In the genomic region with DNA sequence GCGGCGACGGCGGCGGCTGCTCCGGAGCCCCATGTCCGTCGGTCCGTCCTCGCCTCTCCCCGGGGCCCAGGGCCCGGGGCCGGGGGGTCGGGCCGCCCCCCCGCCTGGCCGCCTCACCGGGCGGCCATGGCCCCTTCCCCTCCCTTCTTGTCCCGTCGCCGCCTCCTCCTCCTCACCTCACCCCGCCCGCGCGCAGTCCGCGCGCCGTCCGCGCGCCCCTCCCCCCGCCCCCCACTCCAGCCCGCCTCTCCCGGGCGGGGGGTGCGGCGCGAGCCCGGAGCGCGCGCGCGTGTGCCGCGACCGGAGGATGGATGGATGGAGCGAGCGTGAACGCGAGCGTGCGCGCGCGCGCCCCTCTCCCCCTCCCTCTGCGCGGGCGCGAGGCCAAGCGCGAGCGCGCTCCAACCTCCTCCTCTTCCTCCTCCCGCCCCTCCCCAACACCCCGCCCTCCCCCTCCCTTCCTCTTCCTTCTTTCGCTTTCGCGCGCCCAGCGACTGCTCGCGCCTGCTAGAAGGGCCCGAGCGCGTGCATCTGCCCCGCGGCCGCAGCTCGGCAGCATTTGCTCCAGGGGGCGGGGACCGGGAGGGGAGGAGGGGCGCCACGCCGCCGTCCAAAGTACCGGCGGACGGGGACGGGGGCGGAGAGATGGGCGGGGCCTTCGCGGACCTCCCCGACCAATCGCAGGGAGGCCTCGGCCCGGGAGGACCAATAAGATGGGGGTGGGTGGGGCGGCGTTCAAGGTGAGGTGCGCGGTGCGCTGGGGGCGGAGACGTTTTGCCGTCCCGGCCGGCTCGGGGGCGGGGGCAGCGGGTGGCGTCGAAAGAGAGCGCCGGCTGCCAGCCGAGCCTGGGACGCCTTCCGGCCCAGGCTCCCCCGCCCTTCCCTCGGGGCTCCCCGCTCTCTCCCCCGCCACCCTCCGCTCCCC, we compare ENCODE assay signal across 8 cellular contexts. TPM values are rescaled to one million over a fixed set of nuclear protein-coding genes. Genes with fewer than 3 reads are reported as not detected.
DNase-seq lines count a peak whose midpoint lies in the region; ATAC-seq and TF ChIP-seq lines count a peak whose summit lies in the region.

A gene with protein sequence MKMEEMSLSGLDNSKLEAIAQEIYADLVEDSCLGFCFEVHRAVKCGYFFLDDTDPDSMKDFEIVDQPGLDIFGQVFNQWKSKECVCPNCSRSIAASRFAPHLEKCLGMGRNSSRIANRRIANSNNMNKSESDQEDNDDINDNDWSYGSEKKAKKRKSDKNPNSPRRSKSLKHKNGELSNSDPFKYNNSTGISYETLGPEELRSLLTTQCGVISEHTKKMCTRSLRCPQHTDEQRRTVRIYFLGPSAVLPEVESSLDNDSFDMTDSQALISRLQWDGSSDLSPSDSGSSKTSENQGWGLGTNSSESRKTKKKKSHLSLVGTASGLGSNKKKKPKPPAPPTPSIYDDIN (minus strand): TSS at position 332 of the 925 bp plus-strand sequence. CDS start 1,814 bp downstream, outside the sequence.

- no peaks in the 10 kb centered on the region for H3K27me3 Mint-ChIP-seq in T-helper 17 cell

- H3K4me1 ChIP-seq in left ventricle myocardium inferior = peaks cover 44% of the 10 kb centered on the region
- peaks cover 7% of the 10 kb centered on the region for H3K4me1 ChIP-seq in psoas muscle
- no peaks in the 10 kb centered on the region for H3K4me1 ChIP-seq in urinary bladder (ENCODE audit: insufficient read depth)

- peak within 1 kb of the TSS; percentile 93 for H3K4me3 Mint-ChIP-seq in T-helper 17 cell

- H3K27me3 ChIP-seq in left ventricle myocardium inferior (ENCODE audit: low read depth) (no peaks in the 10 kb centered on the region), psoas muscle (ENCODE audit: insufficient read depth in 3 of 3, low read length in 2 of 3) (no peaks in the 10 kb centered on the region)

- in situ Hi-C loops in GM13977 (cut with MboI; ENCODE audit: low pct_unique_long_range_greater_than_20kb, low sequenced_read_pairs, unreplicated experiment) = loop anchor here (5.0 to 25.0 kb wide), 2 partner anchors 127 to 312 kb away; partner anchors contain the start of gene GPATCH8

- H3K27ac Mint-ChIP-seq in T-helper 17 cell = peak within 1 kb of the TSS; percentile 83

- H3K36me3 ChIP-seq in left ventricle myocardium inferior (peaks cover 28% of the 10 kb centered on the region), psoas muscle (ENCODE audit: insufficient read depth in 1 of 2, low read depth in 1 of 2) (peaks cover 5 to 29% of the 10 kb centered on the region in 2 donors), urinary bladder (ENCODE audit: insufficient read depth) (no peaks in the 10 kb centered on the region)

- H3K4me3 ChIP-seq in left ventricle myocardium inferior = peak within 1 kb of the TSS; percentile 84
- peak within 1 kb of the TSS; percentile 87 for H3K4me3 ChIP-seq in psoas muscle
- H3K4me3 ChIP-seq in urinary bladder (ENCODE audit: low read depth, low read length) = peak within 1 kb of the TSS; percentile 89

- TF ChIP-seq CTCF in GM13977 (IDR thresholded peaks at IDR 0.05; ENCODE audit: extremely low read depth, insufficient read depth, missing control alignments) = no peak
- no peak for TF ChIP-seq CTCF in left ventricle myocardium inferior (IDR thresholded peaks at IDR 0.05; ENCODE audit: borderline replicate concordance)
- TF ChIP-seq CTCF in psoas muscle (IDR thresholded peaks at IDR 0.05) = no peak

- H3K9me3 ChIP-seq in T-helper 17 cell (ENCODE audit: control insufficient read depth, low read length, poor library complexity, severe bottlenecking) (no peaks in the 10 kb centered on the region), left ventricle myocardium inferior (replicated peaks) (no peaks in the 10 kb centered on the region), psoas muscle (no peaks in the 10 kb centered on the region)

- intact Hi-C loops in left ventricle myocardium inferior (cut with micrococcal nuclease) = no loop called here
- intact Hi-C loops in psoas muscle (cut with DNase I) = no loop called here

- H3K4me1 Mint-ChIP-seq in T-helper 17 cell = peaks cover 40% of the 10 kb centered on the region

- H3K27ac ChIP-seq in left ventricle myocardium inferior (replicated peaks) = peak within 1 kb of the TSS; percentile 98
- H3K27ac ChIP-seq in psoas muscle = peak within 1 kb of the TSS; percentile 93
- peak within 1 kb of the TSS; percentile 96 for H3K27ac ChIP-seq in urinary bladder (ENCODE audit: low read depth)

- 0 to 1% (median 1%) methylated on average over 30 to 118 of the region's 126 CpGs for WGBS in psoas muscle, 3 donors
- 1% methylated on average over 118 of the region's 126 CpGs for WGBS in urinary bladder

- peaks cover 2% of the 10 kb centered on the region for H3K36me3 Mint-ChIP-seq in T-helper 17 cell (ENCODE audit: low read depth)

- ATAC-seq in HG02884 (IDR thresholded peaks at IDR 0.05; ENCODE audit: unreplicated experiment) = peak; percentile 56
- peak; percentile 87 for ATAC-seq in T-helper 17 cell
- ATAC-seq in psoas muscle = peak; percentile 95 to 96 (median 95)

- peak; percentile 100 for DNase-seq in GM13977 (ENCODE audit: low spot score)
- peak; percentile 95 to 98 for DNase-seq in NCI-H187 (lab: John Stamatoyannopoulos, UW)
- peak; percentile 95 to 100 (median 100) for DNase-seq in T-helper 17 cell
- peak; percentile 70 to 98 (median 94) for DNase-seq in amygdala (lab: John Stamatoyannopoulos, UW)
- peak; percentile 99 for DNase-seq in left ventricle myocardium inferior
- DNase-seq in psoas muscle = peak; percentile 99 to 100

RNA-seq across cellular contexts. Expression of the gene that starts here (rescaled TPM):
- 10 to 100 TPM; 97.1 to 97.5 TPM for total RNA-seq in T-helper 17 cell
- total RNA-seq in left ventricle myocardium inferior = 28.7 TPM
- total RNA-seq in psoas muscle = 10 to 100 TPM; 25.6 to 42.6 (median 38.8) TPM
- polyA plus RNA-seq in psoas muscle = 10 to 100 TPM; 20.4 to 35.1 (median 21.8) TPM
- 20.0 TPM for total RNA-seq in urinary bladder
- 47.4 TPM for polyA plus RNA-seq in urinary bladder

Comparison
In these comparisons a context has a peak if more than half of its experiments do, and no peak if none do; other contexts are left out.
1. Peak in every context shown above with its lines: DNase-seq, ATAC-seq, H3K4me3 ChIP-seq and H3K27ac ChIP-seq.